Comparison of ENCODE assay signal across 1 cellular context in genomic region chr16:21300309-21301167, GRCh38.
A peak's percentile ranks its signal among the peaks of the same experiment; 100 is the strongest.
TF ChIP-seq lines count a peak whose summit lies in the region.

No MANE protein-coding gene starts in this region.

TF ChIP-seq in HepG2, 621 proteins besides CTCF, POLR2A, EP300 and RAD21 (continued from another document and continues in another):
- TF ChIP-seq E2F1 (CRISPR knock-in tag; IDR thresholded peaks at IDR 0.05): no peak; the same call in 1 of the 2 replicates
- TF ChIP-seq ZNF777 (CRISPR knock-in tag; IDR thresholded peaks at IDR 0.05): no peak
- TF ChIP-seq, protein P1, sequence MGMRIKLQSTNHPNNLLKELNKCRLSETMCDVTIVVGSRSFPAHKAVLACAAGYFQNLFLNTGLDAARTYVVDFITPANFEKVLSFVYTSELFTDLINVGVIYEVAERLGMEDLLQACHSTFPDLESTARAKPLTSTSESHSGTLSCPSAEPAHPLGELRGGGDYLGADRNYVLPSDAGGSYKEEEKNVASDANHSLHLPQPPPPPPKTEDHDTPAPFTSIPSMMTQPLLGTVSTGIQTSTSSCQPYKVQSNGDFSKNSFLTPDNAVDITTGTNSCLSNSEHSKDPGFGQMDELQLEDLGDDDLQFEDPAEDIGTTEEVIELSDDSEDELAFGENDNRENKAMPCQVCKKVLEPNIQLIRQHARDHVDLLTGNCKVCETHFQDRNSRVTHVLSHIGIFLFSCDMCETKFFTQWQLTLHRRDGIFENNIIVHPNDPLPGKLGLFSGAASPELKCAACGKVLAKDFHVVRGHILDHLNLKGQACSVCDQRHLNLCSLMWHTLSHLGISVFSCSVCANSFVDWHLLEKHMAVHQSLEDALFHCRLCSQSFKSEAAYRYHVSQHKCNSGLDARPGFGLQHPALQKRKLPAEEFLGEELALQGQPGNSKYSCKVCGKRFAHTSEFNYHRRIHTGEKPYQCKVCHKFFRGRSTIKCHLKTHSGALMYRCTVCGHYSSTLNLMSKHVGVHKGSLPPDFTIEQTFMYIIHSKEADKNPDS (CRISPR knock-in tag; IDR thresholded peaks at IDR 0.05): 0 out of 2 replicates have a peak, but pooled peaks have one; percentile 51
- TF ChIP-seq HOXA9 (CRISPR knock-in tag; IDR thresholded peaks at IDR 0.05; ENCODE audit: borderline replicate concordance): no peak
- TF ChIP-seq ZBTB7A (CRISPR knock-in tag; IDR thresholded peaks at IDR 0.05): peak; percentile 67; the same call in 1 of the 2 replicates
- TF ChIP-seq CC2D1A (CRISPR knock-in tag; IDR thresholded peaks at IDR 0.05): no peak
- TF ChIP-seq ZNF343 (CRISPR knock-in tag; IDR thresholded peaks at IDR 0.05): peak; percentile 13; the same call in 1 of the 2 replicates
- TF ChIP-seq GFI1 (CRISPR knock-in tag; IDR thresholded peaks at IDR 0.05; ENCODE audit: borderline replicate concordance): peak; percentile 56
- TF ChIP-seq ZNF709 (CRISPR knock-in tag; IDR thresholded peaks at IDR 0.05): peak; percentile 57; the same call in 1 of the 2 replicates
- TF ChIP-seq, protein P2, sequence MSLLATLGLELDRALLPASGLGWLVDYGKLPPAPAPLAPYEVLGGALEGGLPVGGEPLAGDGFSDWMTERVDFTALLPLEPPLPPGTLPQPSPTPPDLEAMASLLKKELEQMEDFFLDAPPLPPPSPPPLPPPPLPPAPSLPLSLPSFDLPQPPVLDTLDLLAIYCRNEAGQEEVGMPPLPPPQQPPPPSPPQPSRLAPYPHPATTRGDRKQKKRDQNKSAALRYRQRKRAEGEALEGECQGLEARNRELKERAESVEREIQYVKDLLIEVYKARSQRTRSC (CRISPR knock-in tag; IDR thresholded peaks at IDR 0.05; ENCODE audit: low read depth): no peak
- no peak for TF ChIP-seq ZNF235 (CRISPR knock-in tag; IDR thresholded peaks at IDR 0.05; ENCODE audit: borderline replicate concordance)
- peak; percentile 98 for TF ChIP-seq CBX5 (CRISPR knock-in tag; IDR thresholded peaks at IDR 0.05; ENCODE audit: borderline replicate concordance)
- TF ChIP-seq DPF2 (CRISPR knock-in tag; IDR thresholded peaks at IDR 0.05; ENCODE audit: borderline replicate concordance, low read depth): no peak
- TF ChIP-seq, protein P3, sequence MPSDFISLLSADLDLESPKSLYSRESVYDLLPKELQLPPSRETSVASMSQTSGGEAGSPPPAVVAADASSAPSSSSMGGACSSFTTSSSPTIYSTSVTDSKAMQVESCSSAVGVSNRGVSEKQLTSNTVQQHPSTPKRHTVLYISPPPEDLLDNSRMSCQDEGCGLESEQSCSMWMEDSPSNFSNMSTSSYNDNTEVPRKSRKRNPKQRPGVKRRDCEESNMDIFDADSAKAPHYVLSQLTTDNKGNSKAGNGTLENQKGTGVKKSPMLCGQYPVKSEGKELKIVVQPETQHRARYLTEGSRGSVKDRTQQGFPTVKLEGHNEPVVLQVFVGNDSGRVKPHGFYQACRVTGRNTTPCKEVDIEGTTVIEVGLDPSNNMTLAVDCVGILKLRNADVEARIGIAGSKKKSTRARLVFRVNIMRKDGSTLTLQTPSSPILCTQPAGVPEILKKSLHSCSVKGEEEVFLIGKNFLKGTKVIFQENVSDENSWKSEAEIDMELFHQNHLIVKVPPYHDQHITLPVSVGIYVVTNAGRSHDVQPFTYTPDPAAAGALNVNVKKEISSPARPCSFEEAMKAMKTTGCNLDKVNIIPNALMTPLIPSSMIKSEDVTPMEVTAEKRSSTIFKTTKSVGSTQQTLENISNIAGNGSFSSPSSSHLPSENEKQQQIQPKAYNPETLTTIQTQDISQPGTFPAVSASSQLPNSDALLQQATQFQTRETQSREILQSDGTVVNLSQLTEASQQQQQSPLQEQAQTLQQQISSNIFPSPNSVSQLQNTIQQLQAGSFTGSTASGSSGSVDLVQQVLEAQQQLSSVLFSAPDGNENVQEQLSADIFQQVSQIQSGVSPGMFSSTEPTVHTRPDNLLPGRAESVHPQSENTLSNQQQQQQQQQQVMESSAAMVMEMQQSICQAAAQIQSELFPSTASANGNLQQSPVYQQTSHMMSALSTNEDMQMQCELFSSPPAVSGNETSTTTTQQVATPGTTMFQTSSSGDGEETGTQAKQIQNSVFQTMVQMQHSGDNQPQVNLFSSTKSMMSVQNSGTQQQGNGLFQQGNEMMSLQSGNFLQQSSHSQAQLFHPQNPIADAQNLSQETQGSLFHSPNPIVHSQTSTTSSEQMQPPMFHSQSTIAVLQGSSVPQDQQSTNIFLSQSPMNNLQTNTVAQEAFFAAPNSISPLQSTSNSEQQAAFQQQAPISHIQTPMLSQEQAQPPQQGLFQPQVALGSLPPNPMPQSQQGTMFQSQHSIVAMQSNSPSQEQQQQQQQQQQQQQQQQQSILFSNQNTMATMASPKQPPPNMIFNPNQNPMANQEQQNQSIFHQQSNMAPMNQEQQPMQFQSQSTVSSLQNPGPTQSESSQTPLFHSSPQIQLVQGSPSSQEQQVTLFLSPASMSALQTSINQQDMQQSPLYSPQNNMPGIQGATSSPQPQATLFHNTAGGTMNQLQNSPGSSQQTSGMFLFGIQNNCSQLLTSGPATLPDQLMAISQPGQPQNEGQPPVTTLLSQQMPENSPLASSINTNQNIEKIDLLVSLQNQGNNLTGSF (CRISPR knock-in tag; IDR thresholded peaks at IDR 0.05): peak; percentile 32
- no peak for TF ChIP-seq MTF1 (CRISPR knock-in tag; IDR thresholded peaks at IDR 0.05)
- no peak for TF ChIP-seq FOXA1 (IDR thresholded peaks at IDR 0.05)
- 0 out of 2 replicates have a peak, but pooled peaks have one; percentile 24 for TF ChIP-seq FOXA1 (CRISPR knock-in tag; IDR thresholded peaks at IDR 0.05)
- peak; percentile 82; the same call in 1 of the 2 replicates for TF ChIP-seq ZNF598 (CRISPR knock-in tag; IDR thresholded peaks at IDR 0.05; ENCODE audit: borderline replicate concordance)
- no peak for TF ChIP-seq ZNF740 (CRISPR knock-in tag; IDR thresholded peaks at IDR 0.05)
- TF ChIP-seq NCOA5 (CRISPR knock-in tag; IDR thresholded peaks at IDR 0.05): no peak
- TF ChIP-seq STAG1 (CRISPR knock-in tag; IDR thresholded peaks at IDR 0.05): peak; percentile 100
- TF ChIP-seq, protein P4, sequence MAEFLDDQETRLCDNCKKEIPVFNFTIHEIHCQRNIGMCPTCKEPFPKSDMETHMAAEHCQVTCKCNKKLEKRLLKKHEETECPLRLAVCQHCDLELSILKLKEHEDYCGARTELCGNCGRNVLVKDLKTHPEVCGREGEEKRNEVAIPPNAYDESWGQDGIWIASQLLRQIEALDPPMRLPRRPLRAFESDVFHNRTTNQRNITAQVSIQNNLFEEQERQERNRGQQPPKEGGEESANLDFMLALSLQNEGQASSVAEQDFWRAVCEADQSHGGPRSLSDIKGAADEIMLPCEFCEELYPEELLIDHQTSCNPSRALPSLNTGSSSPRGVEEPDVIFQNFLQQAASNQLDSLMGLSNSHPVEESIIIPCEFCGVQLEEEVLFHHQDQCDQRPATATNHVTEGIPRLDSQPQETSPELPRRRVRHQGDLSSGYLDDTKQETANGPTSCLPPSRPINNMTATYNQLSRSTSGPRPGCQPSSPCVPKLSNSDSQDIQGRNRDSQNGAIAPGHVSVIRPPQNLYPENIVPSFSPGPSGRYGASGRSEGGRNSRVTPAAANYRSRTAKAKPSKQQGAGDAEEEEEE (CRISPR knock-in tag; IDR thresholded peaks at IDR 0.05; ENCODE audit: borderline replicate concordance): no peak
- no peak for TF ChIP-seq SMARCC2 (IDR thresholded peaks at IDR 0.05)
- TF ChIP-seq ZNF570 (CRISPR knock-in tag; IDR thresholded peaks at IDR 0.05; ENCODE audit: borderline replicate concordance): no peak
- no peak for TF ChIP-seq IKZF1 (IDR thresholded peaks at IDR 0.05)
- no peak for TF ChIP-seq NFE2 (CRISPR knock-in tag; IDR thresholded peaks at IDR 0.05)
- TF ChIP-seq KDM5A (IDR thresholded peaks at IDR 0.05; ENCODE audit: borderline replicate concordance, low read length): peak; percentile 69; the same call in 1 of the 2 replicates
- no peak for TF ChIP-seq MAFG (CRISPR knock-in tag; IDR thresholded peaks at IDR 0.05)
- peak; percentile 97 for TF ChIP-seq ZMYM4 (CRISPR knock-in tag; IDR thresholded peaks at IDR 0.05)
- no peak for TF ChIP-seq HDAC6 (IDR thresholded peaks at IDR 0.05; ENCODE audit: low read depth, low read length)
- no peak for TF ChIP-seq SMARCE1 (IDR thresholded peaks at IDR 0.05; ENCODE audit: borderline replicate concordance)
- peak; percentile 62; the same call in 1 of the 2 replicates for TF ChIP-seq CBFB (CRISPR knock-in tag; IDR thresholded peaks at IDR 0.05)
- TF ChIP-seq ZNF280D (CRISPR knock-in tag; IDR thresholded peaks at IDR 0.05): no peak
- peak; percentile 80 for TF ChIP-seq MLX (CRISPR knock-in tag; IDR thresholded peaks at IDR 0.05)
- peak; percentile 80 for TF ChIP-seq POGK (CRISPR knock-in tag; conservative IDR thresholded peaks at IDR 0.05)
- peak; percentile 97 for TF ChIP-seq ZNF44 (CRISPR knock-in tag; IDR thresholded peaks at IDR 0.05)
- TF ChIP-seq KMT2B (CRISPR knock-in tag; IDR thresholded peaks at IDR 0.05): peak; percentile 89
- no peak for TF ChIP-seq BRCA1 (CRISPR knock-in tag; IDR thresholded peaks at IDR 0.05)
